16 cellular contexts compared by ENCODE assay signal in the genomic region with DNA sequence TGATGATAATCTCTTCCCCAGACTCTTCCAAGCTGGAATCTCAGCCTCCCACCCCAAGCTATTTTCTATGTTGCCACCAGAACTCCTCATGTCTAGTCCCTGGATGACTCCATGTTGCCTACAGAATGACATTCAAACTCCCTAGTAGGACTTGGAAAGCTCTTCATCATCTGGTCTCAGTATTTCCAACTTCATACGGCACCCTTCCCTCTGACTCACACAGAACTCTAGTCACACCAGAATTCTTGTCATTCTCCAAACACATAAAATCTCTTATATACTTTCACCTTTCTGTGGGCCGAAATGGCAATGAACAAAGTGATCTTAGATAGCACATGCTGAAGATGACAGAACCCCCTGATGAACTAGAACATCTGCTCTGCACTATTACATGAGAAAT.
A peak's percentile ranks its signal among the peaks of the same experiment; 100 is the strongest.
DNase-seq lines count a peak whose midpoint lies in the region; ATAC-seq and TF ChIP-seq lines count a peak whose summit lies in the region.
"Had no signal": no experiment of that assay in that cellular context is flagged by ENCODE, and none has a peak within 500 bp of the region (broad histone marks: within the 10 kb centered on the region; RNA-seq: fewer than 3 reads in every experiment).

No MANE protein-coding gene starts in this region.

- ATAC-seq in GM21390 (IDR thresholded peaks at IDR 0.05; ENCODE audit: unreplicated experiment) (no peak), HG02938 (IDR thresholded peaks at IDR 0.05; ENCODE audit: unreplicated experiment) (no peak), HG02870 (IDR thresholded peaks at IDR 0.05; ENCODE audit: unreplicated experiment) (no peak)
- ATAC-seq: activated CD8-positive, alpha-beta T cell treated with anti-CD3 and anti-CD28 coated beads for 36 hours; pancreas had no signal

- H3K36me3 ChIP-seq in transverse colon, result no peaks in the 10 kb centered on the region

- TF ChIP-seq EP300 in transverse colon (IDR thresholded peaks at IDR 0.05; ENCODE audit: low read depth), result no peak

- H3K4me1 ChIP-seq in transverse colon, result peaks cover 0 to 4% (median 0%) of the 10 kb centered on the region in 4 donors
- H3K4me1 ChIP-seq: pancreas had no signal

- TF ChIP-seq CTCF in cardiac fibroblast (IDR thresholded peaks at IDR 0.05; ENCODE audit: low read depth, low read length), result no peak
- no peak for TF ChIP-seq CTCF in transverse colon (IDR thresholded peaks at IDR 0.05)

- intact Hi-C loops in transverse colon (cut with DNase I; ENCODE audit: low total_unique reads), result no loop called here
- intact Hi-C loops in head of caudate nucleus (cut with DNase I), result no loop called here

- no peak overlapping the region for H3K4me3 ChIP-seq in cardiac fibroblast (replicated peaks in 1 of 2; ENCODE audit: low read depth in 2 of 2, low read length in 2 of 2)
- H3K4me3 ChIP-seq in transverse colon, result no peak overlapping the region
- H3K4me3 ChIP-seq: pancreas, upper lobe of left lung had no signal

- 64 to 86% methylated on average over 2 of the region's 2 CpGs for WGBS in transverse colon (ENCODE audit: low coverage in 1 of 2), 2 donors

- in situ Hi-C loops in transverse colon (cut with MboI; ENCODE audit: low pct_ligation_motif_present in 1 of 4, low pct_unique_long_range_greater_than_20kb in 1 of 4, low sequenced_read_pairs in 3 of 4), result no loop called here

- no peaks in the 10 kb centered on the region for H3K9me3 ChIP-seq in transverse colon
- H3K9me3 ChIP-seq: pancreas, upper lobe of left lung had no signal

- TF ChIP-seq POLR2A in transverse colon (IDR thresholded peaks at IDR 0.05), result no peak

- H3K27me3 ChIP-seq in transverse colon, result no peaks in the 10 kb centered on the region
- H3K27me3 ChIP-seq: pancreas, upper lobe of left lung had no signal

- DNase-seq in HS-27A (ENCODE audit: low read depth) (peak; percentile 40), cardiac fibroblast (ENCODE audit: low read depth in 2 of 2) (peak; percentile 12 to 77), kidney tubule cell (ENCODE audit: low spot score) (peak; percentile 78), transverse colon (no peak), head of caudate nucleus (no peak)
- DNase-seq: activated CD8-positive, alpha-beta T cell treated with anti-CD3 and anti-CD28 coated beads for 36 hours; activated effector memory CD4-positive, alpha-beta T cell treated with Interleukin-2 at 50 U/mL for 16 hours; effector CD4-positive, alpha-beta T cell; GF-D8; NCI-H1417 treated with DMSO at 0.1 percent for 48 hours; NCI-H226; pancreas; upper lobe of left lung had no signal

- peak overlapping the region in 3 of 4 donors; percentile 72 to 76 (median 74) for H3K27ac ChIP-seq in transverse colon
- H3K27ac ChIP-seq: pancreas had no signal

Comparison
In these comparisons a context has a peak if more than half of its experiments do, and no peak if none do; other contexts are left out.
1. DNase-seq: peak in HS-27A (single experiment), cardiac fibroblast (2 of 2) and kidney tubule cell (single experiment); none in transverse colon (single experiment) and head of caudate nucleus (0 of 42).